23 cellular contexts compared by ENCODE assay signal in the genomic region with DNA sequence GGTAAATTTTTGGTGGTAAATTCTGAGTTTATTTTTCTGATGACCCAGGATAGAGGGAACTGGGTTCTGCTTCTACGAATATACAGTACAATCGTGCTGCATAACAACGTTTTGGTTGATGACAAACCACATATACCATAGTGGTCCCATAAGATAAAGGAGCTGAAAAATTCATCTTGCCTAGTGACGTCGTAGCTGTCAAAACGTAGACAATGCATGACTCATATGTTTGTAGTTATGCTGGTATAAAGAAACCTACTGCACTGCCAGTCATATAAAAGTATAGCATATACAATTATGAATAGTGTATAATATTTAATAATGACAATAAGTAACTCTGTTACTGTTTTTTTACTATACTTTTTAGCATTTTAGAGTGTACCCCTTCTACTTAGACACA.
DNase-seq lines count a peak whose midpoint lies in the region; ATAC-seq, FAIRE-seq and TF ChIP-seq lines count a peak whose summit lies in the region.
"Had no signal": no experiment of that assay in that cellular context is flagged by ENCODE, and none has a peak within 500 bp of the region (broad histone marks: within the 10 kb centered on the region; RNA-seq: fewer than 3 reads in every experiment).

No MANE protein-coding gene starts in this region.

- H3K27ac ChIP-seq in HepG2 (ENCODE audit: extremely low read length, insufficient read depth, low read length) (no peak overlapping the region), right lobe of liver (no peak overlapping the region)
- H3K27ac ChIP-seq: C4-2B had no signal

- FAIRE-seq in HepG2 (lab: Jason Lieb, UNC): no peak
- FAIRE-seq in H54 (lab: Jason Lieb, UNC): no peak

- no peak for DNase-seq in HepG2 (ENCODE audit: low spot score)
- no peak for DNase-seq in right lobe of liver
- peak; percentile 17 to 74 for DNase-seq in cardiac fibroblast (ENCODE audit: low read depth in 2 of 2)
- peak; percentile 51 for DNase-seq in fibroblast of the aortic adventitia (ENCODE audit: low read depth)
- no peak for DNase-seq in H54 (ENCODE audit: insufficient read length, low spot score)
- DNase-seq: 8988T; Calu3; CD8-positive, alpha-beta memory T cell; DMS153; GDM1; H7; HFFc6; KBM-7; MM.1S; NCI-H1092; NCI-H1436 treated with DMSO at 0.1 percent for 48 hours; NCI-H1930; NCI-H510A; SIG-M5 had no signal

- CTCF ChIA-PET in HepG2 (lab: Yijun Ruan, JAX; ENCODE audit: low intra/inter-chr PET ratio, low total read pairs): no interaction called here

- intact Hi-C loops in HepG2 (cut with micrococcal nuclease; ENCODE audit: unreplicated experiment): no loop called here
- intact Hi-C loops in right lobe of liver (cut with DNase I): no loop called here

- in situ Hi-C loops in HepG2 (cut with HindIII; ENCODE audit: extremely low pct_ligation_motif_present, low pct_unique_long_range_greater_than_20kb): no loop called here

- H3K79me2 ChIP-seq in HepG2 (ENCODE audit: insufficient read depth, low read length): no peaks in the 10 kb centered on the region

- no peak for TF ChIP-seq RAD21 in HepG2 (CRISPR knock-in tag; IDR thresholded peaks at IDR 0.05)

- H2AFZ ChIP-seq in HepG2 (ENCODE audit: low read length): no peak overlapping the region

- H3K4me1 ChIP-seq in HepG2 (ENCODE audit: insufficient read depth, low read length) (peaks cover 7% of the 10 kb centered on the region), right lobe of liver (no peaks in the 10 kb centered on the region)

- no peak overlapping the region for H3K4me2 ChIP-seq in HepG2 (ENCODE audit: low read depth, low read length)

- BruUV-seq in HepG2 (replicated peaks; lab: Mats Ljungman, UMichigan): no TSS peak

- H3K4me3 ChIP-seq in HepG2 (replicated peaks in 1 of 3; ENCODE audit: insufficient read depth in 1 of 3, low read depth in 2 of 3, low read length in 3 of 3) (no peak overlapping the region), right lobe of liver (no peak overlapping the region), cardiac fibroblast (replicated peaks in 1 of 2; ENCODE audit: low read depth in 2 of 2, low read length in 2 of 2) (no peak overlapping the region), fibroblast of the aortic adventitia (ENCODE audit: low read depth, low read length) (no peak overlapping the region)

- H4K20me1 ChIP-seq in HepG2 (ENCODE audit: insufficient read depth, low read length): no peaks in the 10 kb centered on the region

- POLR2A ChIA-PET in HepG2 (lab: Yijun Ruan, JAX): no interaction called here

- no peaks in the 10 kb centered on the region for H3K27me3 ChIP-seq in HepG2 (ENCODE audit: control insufficient read depth in 1 of 2, insufficient read depth in 2 of 2, low read length in 2 of 2)
- no peaks in the 10 kb centered on the region for H3K27me3 ChIP-seq in right lobe of liver

- TF ChIP-seq CTCF in HepG2 (CRISPR knock-in tag; IDR thresholded peaks at IDR 0.05) (no peak), right lobe of liver (IDR thresholded peaks at IDR 0.05) (no peak), cardiac fibroblast (IDR thresholded peaks at IDR 0.05; ENCODE audit: low read depth, low read length) (no peak), fibroblast of the aortic adventitia (IDR thresholded peaks at IDR 0.05; ENCODE audit: insufficient read depth, low read length) (no peak)

- 31% methylated on average over 6 of the region's 6 CpGs for WGBS in HepG2 (ENCODE audit: low lambda C conversion rate)
- 55% methylated on average over 6 of the region's 6 CpGs for WGBS in right lobe of liver (ENCODE audit: insufficient coverage, low coverage, low lambda C conversion rate, missing lambda C conversion rate)

- TF ChIP-seq EP300 in HepG2 (IDR thresholded peaks at IDR 0.05; ENCODE audit: low read depth in 2 of 2, low read length in 2 of 2): no peak
- TF ChIP-seq EP300 in HepG2 (CRISPR knock-in tag; IDR thresholded peaks at IDR 0.05; ENCODE audit: borderline replicate concordance): no peak

- ATAC-seq in HepG2 (no peak), right lobe of liver (no peak), GM21526 (IDR thresholded peaks at IDR 0.05; ENCODE audit: low FRiP score, unreplicated experiment) (no peak), HG03097 (IDR thresholded peaks at IDR 0.05; ENCODE audit: low FRiP score, unreplicated experiment) (no peak)
- ATAC-seq: Panc1 had no signal

- TF ChIP-seq POLR2A in HepG2 (IDR thresholded peaks at IDR 0.05; ENCODE audit: insufficient read depth in 1 of 2, low read depth in 2 of 2, low read length in 2 of 2) (no peak), right lobe of liver (IDR thresholded peaks at IDR 0.05) (no peak), H54 (IDR thresholded peaks at IDR 0.05; ENCODE audit: low read depth, low read length) (no peak)

- no peaks in the 10 kb centered on the region for H3K36me3 ChIP-seq in HepG2 (replicated peaks in 1 of 2; ENCODE audit: control insufficient read depth in 1 of 2, insufficient read depth in 2 of 2, low read length in 2 of 2)
- H3K36me3 ChIP-seq in right lobe of liver: no peaks in the 10 kb centered on the region

- H3K9me3 ChIP-seq in HepG2 (ENCODE audit: low read length) (no peaks in the 10 kb centered on the region), right lobe of liver (no peaks in the 10 kb centered on the region)

- H3K9ac ChIP-seq in HepG2 (ENCODE audit: insufficient read depth, low read depth, low read length): no peak overlapping the region

TF ChIP-seq in HepG2, 621 proteins besides CTCF, POLR2A, EP300 and RAD21:
- peak; percentile 81 for TF ChIP-seq CREB1 (IDR thresholded peaks at IDR 0.05)
- TF ChIP-seq CREB1 (CRISPR knock-in tag; IDR thresholded peaks at IDR 0.05): no peak
- TF ChIP-seq GMEB2 (CRISPR knock-in tag; IDR thresholded peaks at IDR 0.05; ENCODE audit: low read depth): no peak
TF ChIP-seq in HepG2: peak in this region for 1.

Comparison
In these comparisons a context has a peak if more than half of its experiments do, and no peak if none do; other contexts are left out.
1. DNase-seq: peak in cardiac fibroblast (2 of 2) and fibroblast of the aortic adventitia (single experiment); none in HepG2 (single experiment), right lobe of liver (0 of 3) and H54 (single experiment).